Comparison of ENCODE assay signal across 34 cellular contexts in genomic region chr2:226558418-226558817, GRCh38.
"Had no signal": no experiment of that assay in that cellular context is flagged by ENCODE, and none has a peak within 500 bp of the region (broad histone marks: within the 10 kb centered on the region; RNA-seq: fewer than 3 reads in every experiment).

No MANE protein-coding gene starts in this region.

- H2AFZ ChIP-seq: PC-9 had no signal

- H3K9me3 ChIP-seq: adrenal gland, body of pancreas, breast epithelium had no signal

- H3K27ac ChIP-seq: adrenal gland, body of pancreas, breast epithelium, PC-9, RWPE1, SJCRH30, SK-N-MC, VCaP had no signal

- DNase-seq: activated B cell treated with CpG ODN at 0.5 μM for 24 hours; activated CD4-positive, alpha-beta memory T cell treated with anti-CD3 and anti-CD28 coated beads for 36 hours; activated CD4-positive, alpha-beta T cell treated with anti-CD3 and anti-CD28 coated beads for 4 hours; activated CD4-positive, alpha-beta T cell treated with anti-CD3 and anti-CD28 coated beads, Interleukin-2, amount 50 U/mL, for 1 hour; activated CD4-positive, CD25-positive, alpha-beta regulatory T cell treated with anti-CD3 and anti-CD28 coated beads, Interleukin-2, amount 50 U/mL, for 72 hours; activated CD8-positive, alpha-beta memory T cell treated with anti-CD3 and anti-CD28 coated beads, Interleukin-2, amount 50 U/mL, for 4 hours; activated gamma-delta T cell treated with Interleukin-2 at 50 U/mL for 16 hours; activated naive CD4-positive, alpha-beta T cell treated with anti-CD3 and anti-CD28 coated beads for 36 hours; activated T-cell treated with anti-CD3 and anti-CD28 coated beads for 4 hours; activated T-cell treated with anti-CD3 and anti-CD28 coated beads, Interleukin-2, amount 50 U/mL, for 4 hours; adrenal gland; body of pancreas; central memory CD4-positive, alpha-beta T cell; KG1; MM.1S; MV-4-11; NCI-H1092; NCI-H1436 treated with DMSO at 0.1 percent for 48 hours; NCI-H1694 treated with DMSO at 0.1 percent for 48 hours; NCI-H2029; NCI-H345; NCI-H524 treated with DMSO at 0.1 percent for 48 hours; PC-9; SHP77; T-cell; T-helper 17 cell had no signal

- FAIRE-seq: astrocyte, RCC 7860 had no signal

- H3K27me3 ChIP-seq: adrenal gland, body of pancreas, breast epithelium, SJCRH30 had no signal

- ATAC-seq: activated naive CD4-positive, alpha-beta T cell treated with anti-CD3 and anti-CD28 coated beads, Interleukin-2, amount 50 U/mL, for 72 hours; activated T-cell treated with anti-CD3 and anti-CD28 coated beads, Interleukin-2, amount 50 U/mL, for 4 hours; body of pancreas; T-cell; T-helper 17 cell had no signal

- H3K4me2 ChIP-seq: PC-9 had no signal

- H3K4me3 ChIP-seq: adrenal gland, body of pancreas, breast epithelium, PC-9, SJCRH30, SK-N-MC had no signal

- H3K36me3 ChIP-seq: adrenal gland, breast epithelium, SJCRH30 had no signal

- H3K4me1 ChIP-seq: adrenal gland, body of pancreas, breast epithelium had no signal
